In the genomic region with DNA sequence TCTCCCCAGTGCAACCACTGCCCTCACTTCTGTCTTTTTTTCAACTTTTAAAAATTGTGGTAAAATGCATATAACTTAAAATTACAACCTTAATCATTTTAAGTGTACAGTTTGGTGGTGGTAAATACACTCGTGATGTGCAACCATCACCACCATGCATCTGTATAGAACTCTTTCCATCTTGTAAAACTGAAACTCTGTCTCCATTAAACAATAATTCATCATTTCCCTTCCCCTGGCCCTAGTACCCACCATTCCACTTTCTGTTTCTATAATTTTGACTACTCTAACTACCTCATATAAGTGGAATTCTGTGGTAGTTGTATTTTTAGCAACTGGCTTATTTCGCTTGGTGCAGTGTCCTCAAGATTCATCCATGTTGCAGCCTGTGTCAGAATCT, we compare ENCODE assay signal across 18 cellular contexts.
"Had no signal": no experiment of that assay in that cellular context is flagged by ENCODE, and none has a peak within 500 bp of the region (broad histone marks: within the 10 kb centered on the region; RNA-seq: fewer than 3 reads in every experiment).

No MANE protein-coding gene starts in this region.

- H3K4me3 ChIP-seq: colonic mucosa, lower lobe of right lung, sigmoid colon, SK-N-MC, thyroid gland had no signal

- H3K27me3 ChIP-seq: colonic mucosa, sigmoid colon, thyroid gland had no signal

- DNase-seq: activated CD4-positive, CD25-positive, alpha-beta regulatory T cell treated with anti-CD3 and anti-CD28 coated beads, Interleukin-2, amount 50 U/mL, for 72 hours; activated naive CD8-positive, alpha-beta T cell treated with anti-CD3 and anti-CD28 coated beads, Interleukin-2, amount 10 ng/mL, durations not matched to agents 7 days and 5 days; aorta; colonic mucosa; hippocampal formation; islet precursor cell; left colon; lower lobe of right lung; nephron progenitor cell; nucleus accumbens; sigmoid colon; stimulated activated CD4-positive, alpha-beta T cell treated with anti-CD3 and anti-CD28 coated beads, Interleukin-4, amount 100 ng/mL, for 24 hours; T1000; thyroid gland had no signal

- H3K4me1 ChIP-seq: colonic mucosa, foreskin keratinocyte had no signal

- H3K9me3 ChIP-seq: colonic mucosa, lower lobe of right lung, sigmoid colon, thyroid gland had no signal

- H3K36me3 ChIP-seq: colonic mucosa, thyroid gland had no signal

- ATAC-seq: foreskin keratinocyte; left colon; lower lobe of right lung; stimulated activated memory B cell treated with anti-CD40 and anti-IgM and Interleukin-4, amounts not matched to agents 10 μg/mL and 1 μg/mL and 100 μg/mL, for 72 hours had no signal

- H3K4me1 Mint-ChIP-seq: nephron progenitor cell had no signal

- H3K27me3 Mint-ChIP-seq: activated naive CD8-positive, alpha-beta T cell treated with anti-CD3 and anti-CD28 coated beads, Interleukin-2, amount 10 ng/mL, durations not matched to agents 7 days and 5 days; central memory CD8-positive, alpha-beta T cell; stimulated activated memory B cell treated with anti-CD40 and anti-IgM and Interleukin-4, amounts not matched to agents 10 μg/mL and 1 μg/mL and 100 μg/mL, for 72 hours had no signal

- H3K9me3 Mint-ChIP-seq: central memory CD8-positive, alpha-beta T cell had no signal

- H3K4me3 Mint-ChIP-seq: activated naive CD8-positive, alpha-beta T cell treated with anti-CD3 and anti-CD28 coated beads, Interleukin-2, amount 10 ng/mL, durations not matched to agents 7 days and 5 days; central memory CD8-positive, alpha-beta T cell; nephron progenitor cell; stimulated activated memory B cell treated with anti-CD40 and anti-IgM and Interleukin-4, amounts not matched to agents 10 μg/mL and 1 μg/mL and 100 μg/mL, for 72 hours had no signal

- H3K27ac Mint-ChIP-seq: activated naive CD8-positive, alpha-beta T cell treated with anti-CD3 and anti-CD28 coated beads, Interleukin-2, amount 10 ng/mL, durations not matched to agents 7 days and 5 days; nephron progenitor cell; stimulated activated memory B cell treated with anti-CD40 and anti-IgM and Interleukin-4, amounts not matched to agents 10 μg/mL and 1 μg/mL and 100 μg/mL, for 72 hours had no signal

- H3K27ac ChIP-seq: colonic mucosa, foreskin keratinocyte, lower lobe of right lung, sigmoid colon, SK-N-MC, thyroid gland had no signal
